Comparison of ENCODE assay signal across 18 cellular contexts in genomic region chr9:124436320-124436719, GRCh38. TPM values are rescaled to one million over a fixed set of nuclear protein-coding genes. Genes with fewer than 3 reads are reported as not detected.
"Had no signal": no experiment of that assay in that cellular context is flagged by ENCODE, and none has a peak within 500 bp of the region (broad histone marks: within the 10 kb centered on the region; RNA-seq: fewer than 3 reads in every experiment).

No MANE protein-coding gene starts in this region.

- H3K27ac ChIP-seq: tibial artery, uterus, WERI-Rb-1 had no signal

- DNase-seq: activated CD4-positive, alpha-beta T cell treated with anti-CD3 and anti-CD28 coated beads, Interleukin-2, amount 50 U/mL, for 48 hours; activated naive CD4-positive, alpha-beta T cell treated with anti-CD3 and anti-CD28 coated beads, Interleukin-2, amount 50 U/mL, for 16 hours; activated T-cell treated with anti-CD3 and anti-CD28 coated beads, Interleukin-2, amount 50 U/mL, for 1 hour; glutamatergic neuron; hypothalamus; kidney glomerular epithelial cell; nucleus accumbens; stimulated activated CD4-positive, alpha-beta T cell treated with anti-CD3 and anti-CD28 coated beads, Interleukin-2, amount 100 ng/mL, for 48 hours; stimulated activated naive CD4-positive, alpha-beta T cell; uterus; WERI-Rb-1 had no signal

- H3K9me3 ChIP-seq: tibial artery had no signal

- H3K4me3 ChIP-seq: tibial artery, uterus had no signal

- H3K36me3 ChIP-seq: tibial artery, uterus, WERI-Rb-1 had no signal

- H3K27me3 ChIP-seq: uterus had no signal

- H3K4me1 ChIP-seq: tibial artery, uterus had no signal

RNA-seq across cellular contexts. Expression of gene ADGRD2, which starts 13.9 kb away (rescaled TPM):
- total RNA-seq: activated T-helper 2 cell treated with anti-CD3 and anti-CD28 coated beads, Interferon-gamma antibody, Interleukin-2, Interleukin-4, amounts not matched to agents 10 μg/mL and 5 μg/mL and 100 μg/mL, durations not matched to agents 14 hours and 24 hours and 36 hours; cardiac septum; mesenteric fat pad; posterior vena cava; skeletal muscle tissue; subcutaneous adipose tissue had no signal
